ENCODE assay signal across 33 cellular contexts in the genomic region with DNA sequence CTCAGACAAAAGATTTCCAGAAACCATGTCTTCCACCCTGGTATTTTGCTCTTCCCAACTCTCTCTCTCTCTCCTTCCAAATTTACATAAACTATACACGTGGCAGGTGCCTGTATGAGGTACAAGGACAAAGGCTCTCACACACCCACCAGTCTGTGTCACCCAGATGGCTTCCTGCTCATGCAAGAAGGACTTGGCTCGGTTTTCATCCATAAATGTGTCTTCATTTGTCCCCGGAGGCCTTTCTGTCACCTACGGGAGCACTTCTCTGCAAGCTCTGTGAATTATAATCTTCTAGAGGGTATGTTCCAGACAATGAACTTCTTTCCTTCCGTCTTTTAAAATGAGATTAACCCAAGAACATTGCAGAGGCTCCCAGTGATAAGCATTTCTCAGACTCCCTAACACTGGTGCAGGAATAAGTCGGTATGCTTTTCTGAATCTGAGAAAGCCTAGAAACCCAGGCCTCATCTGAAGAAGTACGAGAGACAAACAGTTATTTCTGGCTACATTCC.
"Had no signal": no experiment of that assay in that cellular context is flagged by ENCODE, and none has a peak within 500 bp of the region (broad histone marks: within the 10 kb centered on the region; RNA-seq: fewer than 3 reads in every experiment).

No MANE protein-coding gene starts in this region.

- H3K36me3 ChIP-seq: adrenal gland, esophagus squamous epithelium, gastroesophageal sphincter, heart right ventricle had no signal

- H3K36me3 Mint-ChIP-seq: activated CD4-positive, alpha-beta memory T cell treated with anti-CD3 and anti-CD28 coated beads for 36 hours; activated CD8-positive, alpha-beta memory T cell treated with anti-CD3 and anti-CD28 coated beads, Interleukin-2, amount 10 ng/mL, durations not matched to agents 7 days and 5 days; activated naive CD4-positive, alpha-beta T cell treated with anti-CD3 and anti-CD28 coated beads, Interleukin-2, amount 50 U/mL, for 24 hours; activated naive CD8-positive, alpha-beta T cell treated with anti-CD3 and anti-CD28 coated beads for 36 hours had no signal

- H3K27ac Mint-ChIP-seq: activated CD4-positive, alpha-beta memory T cell treated with anti-CD3 and anti-CD28 coated beads for 36 hours; activated CD4-positive, alpha-beta T cell treated with anti-CD3 and anti-CD28 coated beads for 36 hours; activated CD4-positive, alpha-beta T cell treated with anti-CD3 and anti-CD28 coated beads, Interleukin-2, amount 10 ng/mL, durations not matched to agents 24 days and 14 days; activated CD8-positive, alpha-beta memory T cell treated with anti-CD3 and anti-CD28 coated beads, Interleukin-2, amount 10 ng/mL, durations not matched to agents 7 days and 5 days; activated CD8-positive, alpha-beta T cell treated with anti-CD3 and anti-CD28 coated beads, Interleukin-2, amount 10 ng/mL, durations not matched to agents 7 days and 5 days; activated naive CD4-positive, alpha-beta T cell treated with anti-CD3 and anti-CD28 coated beads for 36 hours; activated naive CD4-positive, alpha-beta T cell treated with anti-CD3 and anti-CD28 coated beads, Interleukin-2, amount 50 U/mL, for 24 hours; activated naive CD8-positive, alpha-beta T cell treated with anti-CD3 and anti-CD28 coated beads for 36 hours; activated naive CD8-positive, alpha-beta T cell treated with anti-CD3 and anti-CD28 coated beads, Interleukin-2, amount 50 U/mL, for 24 hours; activated T-helper 1 cell treated with anti-CD3 and anti-CD28 coated beads, Interleukin-12 subunit alpha, Interleukin-12 subunit beta, Interleukin-2, Interleukin-4 antibody, amounts not matched to agents 30 ng/mL and 10 ng/mL and 1 ng/mL, durations not matched to agents 14 hours and 24 hours and 36 hours; activated T-helper 2 cell treated with anti-CD3 and anti-CD28 coated beads, Interferon-gamma antibody, Interleukin-2, Interleukin-4, amounts not matched to agents 10 μg/mL and 5 μg/mL and 100 μg/mL, durations not matched to agents 14 hours and 24 hours and 36 hours; effector memory CD8-positive, alpha-beta T cell; T-helper 17 cell; T-helper 2 cell treated with Interferon-gamma antibody and Interleukin-4, amounts not matched to agents 5 μg/mL and 100 μg/mL, for 36 hours had no signal

- H3K4me3 Mint-ChIP-seq: activated CD4-positive, alpha-beta memory T cell treated with anti-CD3 and anti-CD28 coated beads for 36 hours; activated CD4-positive, alpha-beta T cell treated with anti-CD3 and anti-CD28 coated beads for 36 hours; activated CD4-positive, alpha-beta T cell treated with anti-CD3 and anti-CD28 coated beads, Interleukin-2, amount 10 ng/mL, durations not matched to agents 24 days and 14 days; activated CD8-positive, alpha-beta memory T cell treated with anti-CD3 and anti-CD28 coated beads, Interleukin-2, amount 10 ng/mL, durations not matched to agents 7 days and 5 days; activated CD8-positive, alpha-beta T cell treated with anti-CD3 and anti-CD28 coated beads, Interleukin-2, amount 10 ng/mL, durations not matched to agents 7 days and 5 days; activated naive CD4-positive, alpha-beta T cell treated with anti-CD3 and anti-CD28 coated beads for 36 hours; activated naive CD4-positive, alpha-beta T cell treated with anti-CD3 and anti-CD28 coated beads, Interleukin-2, amount 50 U/mL, for 24 hours; activated naive CD8-positive, alpha-beta T cell treated with anti-CD3 and anti-CD28 coated beads for 36 hours; activated naive CD8-positive, alpha-beta T cell treated with anti-CD3 and anti-CD28 coated beads, Interleukin-2, amount 50 U/mL, for 24 hours; activated T-helper 1 cell treated with anti-CD3 and anti-CD28 coated beads, Interleukin-12 subunit alpha, Interleukin-12 subunit beta, Interleukin-2, Interleukin-4 antibody, amounts not matched to agents 30 ng/mL and 10 ng/mL and 1 ng/mL, durations not matched to agents 14 hours and 24 hours and 36 hours; effector memory CD8-positive, alpha-beta T cell; T-helper 17 cell; T-helper 2 cell treated with Interferon-gamma antibody and Interleukin-4, amounts not matched to agents 5 μg/mL and 100 μg/mL, for 36 hours had no signal

- H3K27ac ChIP-seq: adrenal gland, epithelial cell of prostate, esophagus squamous epithelium, gastroesophageal sphincter, heart right ventricle had no signal

- H3K9me3 ChIP-seq: adrenal gland, body of pancreas, esophagus squamous epithelium, gastroesophageal sphincter, heart right ventricle had no signal

- H3K4me3 ChIP-seq: adrenal gland, body of pancreas, esophagus squamous epithelium, gastroesophageal sphincter, heart right ventricle had no signal

- H3K4me1 Mint-ChIP-seq: activated CD4-positive, alpha-beta T cell treated with anti-CD3 and anti-CD28 coated beads for 36 hours; activated CD4-positive, alpha-beta T cell treated with anti-CD3 and anti-CD28 coated beads, Interleukin-2, amount 10 ng/mL, durations not matched to agents 24 days and 14 days; activated CD8-positive, alpha-beta memory T cell treated with anti-CD3 and anti-CD28 coated beads, Interleukin-2, amount 10 ng/mL, durations not matched to agents 7 days and 5 days; activated naive CD4-positive, alpha-beta T cell treated with anti-CD3 and anti-CD28 coated beads, Interleukin-2, amount 50 U/mL, for 24 hours; activated naive CD8-positive, alpha-beta T cell treated with anti-CD3 and anti-CD28 coated beads for 36 hours; activated naive CD8-positive, alpha-beta T cell treated with anti-CD3 and anti-CD28 coated beads, Interleukin-2, amount 50 U/mL, for 24 hours; T-helper 17 cell had no signal

- H3K4me1 ChIP-seq: adrenal gland, esophagus squamous epithelium, gastroesophageal sphincter, heart right ventricle had no signal

- H3K27me3 Mint-ChIP-seq: activated CD4-positive, alpha-beta memory T cell treated with anti-CD3 and anti-CD28 coated beads for 36 hours; activated CD4-positive, alpha-beta T cell treated with anti-CD3 and anti-CD28 coated beads, Interleukin-2, amount 10 ng/mL, durations not matched to agents 24 days and 14 days; activated CD8-positive, alpha-beta memory T cell treated with anti-CD3 and anti-CD28 coated beads, Interleukin-2, amount 10 ng/mL, durations not matched to agents 7 days and 5 days; activated naive CD8-positive, alpha-beta T cell treated with anti-CD3 and anti-CD28 coated beads for 36 hours; activated naive CD8-positive, alpha-beta T cell treated with anti-CD3 and anti-CD28 coated beads, Interleukin-2, amount 50 U/mL, for 24 hours; effector memory CD8-positive, alpha-beta T cell; T-helper 17 cell had no signal

- H3K27me3 ChIP-seq: adrenal gland, body of pancreas, esophagus squamous epithelium, gastroesophageal sphincter, heart right ventricle had no signal

- H3K9me3 Mint-ChIP-seq: activated CD4-positive, alpha-beta memory T cell treated with anti-CD3 and anti-CD28 coated beads for 36 hours; activated CD4-positive, alpha-beta T cell treated with anti-CD3 and anti-CD28 coated beads, Interleukin-2, amount 10 ng/mL, durations not matched to agents 24 days and 14 days; activated naive CD4-positive, alpha-beta T cell treated with anti-CD3 and anti-CD28 coated beads for 36 hours; activated naive CD8-positive, alpha-beta T cell treated with anti-CD3 and anti-CD28 coated beads for 36 hours; activated T-helper 1 cell treated with anti-CD3 and anti-CD28 coated beads, Interleukin-12 subunit alpha, Interleukin-12 subunit beta, Interleukin-2, Interleukin-4 antibody, amounts not matched to agents 30 ng/mL and 10 ng/mL and 1 ng/mL, durations not matched to agents 14 hours and 24 hours and 36 hours had no signal

- DNase-seq: activated CD4-positive, alpha-beta memory T cell treated with anti-CD3 and anti-CD28 coated beads for 36 hours; activated CD4-positive, alpha-beta T cell treated with anti-CD3 and anti-CD28 coated beads for 36 hours; activated CD4-positive, alpha-beta T cell treated with anti-CD3 and anti-CD28 coated beads, Interleukin-2, amount 10 ng/mL, durations not matched to agents 24 days and 14 days; activated CD4-positive, CD25-positive, alpha-beta regulatory T cell; activated CD4-positive, CD25-positive, alpha-beta regulatory T cell treated with anti-CD3 and anti-CD28 coated beads, Interleukin-2, amount 50 U/mL, for 72 hours; activated CD8-positive, alpha-beta memory T cell treated with anti-CD3 and anti-CD28 coated beads, Interleukin-2, amount 10 ng/mL, durations not matched to agents 7 days and 5 days; activated CD8-positive, alpha-beta memory T cell treated with anti-CD3 and anti-CD28 coated beads, Interleukin-2, amount 50 U/mL, for 4 hours; activated CD8-positive, alpha-beta T cell treated with anti-CD3 and anti-CD28 coated beads, Interleukin-2, amount 10 ng/mL, durations not matched to agents 7 days and 5 days; activated effector memory CD4-positive, alpha-beta T cell treated with anti-CD3 and anti-CD28 coated beads, Interleukin-2, amount 50 U/mL, for 16 hours; activated naive CD4-positive, alpha-beta T cell treated with anti-CD3 and anti-CD28 coated beads for 36 hours; activated naive CD8-positive, alpha-beta T cell treated with anti-CD3 and anti-CD28 coated beads for 36 hours; activated naive CD8-positive, alpha-beta T cell treated with anti-CD3 and anti-CD28 coated beads, Interleukin-2, amount 50 U/mL, for 24 hours; activated T-cell treated with anti-CD3 and anti-CD28 coated beads, Interleukin-2, amount 50 U/mL, for 1 hour; activated T-cell treated with anti-CD3 and anti-CD28 coated beads, Interleukin-2, amount 50 U/mL, for 48 hours; amygdala; aorta; caudate nucleus; cortex of kidney; dermis blood vessel endothelial cell; effector CD4-positive, alpha-beta T cell; effector memory CD8-positive, alpha-beta T cell; esophagus squamous epithelium; foreskin melanocyte; heart right ventricle; T-helper 17 cell had no signal
